In genomic region chr2:58215429-58215828, GRCh38 we compare ENCODE assay signal across 18 cellular contexts. TPM values are rescaled to one million over a fixed set of nuclear protein-coding genes. Genes with fewer than 3 reads are reported as not detected.
DNase-seq lines count a peak whose midpoint lies in the region; ATAC-seq, FAIRE-seq and TF ChIP-seq lines count a peak whose summit lies in the region.
"Had no signal": no experiment of that assay in that cellular context is flagged by ENCODE, and none has a peak within 500 bp of the region (broad histone marks: within the 10 kb centered on the region; RNA-seq: fewer than 3 reads in every experiment).

No MANE protein-coding gene starts in this region.

- H3K9me3 Mint-ChIP-seq in brain = peaks cover 17 to 27% (median 23%) of the 10 kb centered on the region in 5 experiments
- H3K9me3 Mint-ChIP-seq: CD4-positive, alpha-beta T cell had no signal

- peaks cover 82% of the 10 kb centered on the region for H3K36me3 Mint-ChIP-seq in brain

- peak; percentile 33 for FAIRE-seq in GM19239 (lab: Jason Lieb, UNC)

- peaks cover 18% of the 10 kb centered on the region for H3K4me1 Mint-ChIP-seq in brain

- no peaks in the 10 kb centered on the region for H3K27me3 Mint-ChIP-seq in brain
- H3K27me3 Mint-ChIP-seq: activated naive CD8-positive, alpha-beta T cell; activated T-cell treated with anti-CD3 and anti-CD28 coated beads, Interleukin-2, amount 50 U/mL, for 24 hours; CD4-positive, alpha-beta T cell had no signal

- ATAC-seq in GM18867 (IDR thresholded peaks at IDR 0.05; ENCODE audit: unreplicated experiment) (no peak), GM18519 (IDR thresholded peaks at IDR 0.05; ENCODE audit: low FRiP score, unreplicated experiment) (no peak), HG03097 (IDR thresholded peaks at IDR 0.05; ENCODE audit: low FRiP score, unreplicated experiment) (no peak)

- no peak for TF ChIP-seq CTCF in brain (conservative IDR thresholded peaks at IDR 0.05)

- peak overlapping the region in 4 of 5 experiments; percentile 74 to 89 (median 83) for H3K27ac Mint-ChIP-seq in brain
- H3K27ac Mint-ChIP-seq: activated naive CD8-positive, alpha-beta T cell; activated T-cell treated with anti-CD3 and anti-CD28 coated beads, Interleukin-2, amount 50 U/mL, for 24 hours; CD4-positive, alpha-beta T cell had no signal

- no peak overlapping the region for H3K4me3 Mint-ChIP-seq in brain
- H3K4me3 Mint-ChIP-seq: activated naive CD8-positive, alpha-beta T cell; activated T-cell treated with anti-CD3 and anti-CD28 coated beads, Interleukin-2, amount 50 U/mL, for 24 hours; CD4-positive, alpha-beta T cell had no signal

- DNase-seq in GM19239 (ENCODE audit: insufficient read length, low spot score) (no peak), NCI-H2171 (lab: John Stamatoyannopoulos, UW) (peak; percentile 83), lung microvascular endothelial cell (ENCODE audit: low read depth in 2 of 2) (peak; percentile 36 to 69)
- DNase-seq in stimulated activated CD4-positive, alpha-beta T cell treated with anti-CD3 and anti-CD28 coated beads, Interleukin-15, amount 100 ng/mL, for 24 hours = no peak
- DNase-seq: activated CD4-positive, alpha-beta T cell treated with anti-CD3 and anti-CD28 coated beads, Interleukin-2, amount 50 U/mL, for 4 hours; activated T-cell treated with anti-CD3 and anti-CD28 coated beads, Interleukin-2, amount 50 U/mL, for 24 hours; CD4-positive, alpha-beta T cell; effector CD8-positive, alpha-beta T cell; EL; hippocampal formation; NCI-H1930; nucleus accumbens; stimulated activated CD4-positive, alpha-beta T cell treated with anti-CD3 and anti-CD28 coated beads, Interleukin-4, amount 100 ng/mL, for 4 hours had no signal

RNA-seq across cellular contexts. Expression of gene FANCL, which starts 25.7 kb away (rescaled TPM):
- polyA plus RNA-seq in brain (ENCODE audit: insufficient read depth, low read depth, low replicate concordance) = 11.3 TPM
- total RNA-seq in lung microvascular endothelial cell = 8.9 and 10.1 TPM in 2 replicates

Comparison
In these comparisons a context has a peak if more than half of its experiments do, and no peak if none do; other contexts are left out.
1. DNase-seq: peak in NCI-H2171 (single experiment) and lung microvascular endothelial cell (2 of 2); none in GM19239 (single experiment) and stimulated activated CD4-positive, alpha-beta T cell treated with anti-CD3 and anti-CD28 coated beads, Interleukin-15, amount 100 ng/mL, for 24 hours (single experiment).